Comparison of ENCODE assay signal across 35 cellular contexts in genomic region chr1:182960046-182960445, GRCh38. TPM values are rescaled to one million over a fixed set of nuclear protein-coding genes. Genes with fewer than 3 reads are reported as not detected.
"Had no signal": no experiment of that assay in that cellular context is flagged by ENCODE, and none has a peak within 500 bp of the region (broad histone marks: within the 10 kb centered on the region; RNA-seq: fewer than 3 reads in every experiment).

No MANE protein-coding gene starts in this region.

- FAIRE-seq: astrocyte, bronchial epithelial cell had no signal

- H3K27me3 ChIP-seq: adrenal gland, ascending aorta, body of pancreas, brain microvascular endothelial cell, breast epithelium, cardiac muscle cell had no signal

- ATAC-seq: activated naive CD4-positive, alpha-beta T cell treated with anti-CD3 and anti-CD28 coated beads, Interleukin-2, amount 50 U/mL, for 72 hours; activated naive CD8-positive, alpha-beta T cell treated with anti-CD3 and anti-CD28 coated beads, Interleukin-2, amount 50 U/mL, for 24 hours; activated T-cell treated with anti-CD3 and anti-CD28 coated beads, Interleukin-2, amount 50 U/mL, for 4 hours; activated T-cell treated with anti-CD3 and anti-CD28 coated beads, Interleukin-2, amount 50 U/mL, for 72 hours; activated T-helper 17 cell treated with anti-CD3 and anti-CD28 coated beads, Interleukin-2, amount 50 U/mL, for 72 hours; body of pancreas had no signal

- H3K4me3 ChIP-seq: adrenal gland, ascending aorta, body of pancreas, breast epithelium, cardiac muscle cell had no signal

- DNase-seq: activated effector memory CD4-positive, alpha-beta T cell treated with anti-CD3 and anti-CD28 coated beads, Interleukin-2, amount 50 U/mL, for 16 hours; activated effector memory CD4-positive, alpha-beta T cell treated with Interleukin-2 at 50 U/mL for 16 hours; activated gamma-delta T cell; activated gamma-delta T cell treated with Interleukin-2 at 50 U/mL for 16 hours; activated naive CD4-positive, alpha-beta T cell; activated naive CD4-positive, alpha-beta T cell treated with anti-CD3 and anti-CD28 coated beads for 36 hours; activated naive CD4-positive, alpha-beta T cell treated with anti-CD3 and anti-CD28 coated beads, Interleukin-2, amount 10 ng/mL, durations not matched to agents 7 days and 5 days; activated naive CD4-positive, alpha-beta T cell treated with anti-CD3 and anti-CD28 coated beads, Interleukin-2, amount 50 U/mL, for 16 hours; activated naive CD4-positive, alpha-beta T cell treated with Interleukin-2 at 50 U/mL for 16 hours; activated naive CD8-positive, alpha-beta T cell treated with anti-CD3 and anti-CD28 coated beads for 36 hours; activated naive CD8-positive, alpha-beta T cell treated with anti-CD3 and anti-CD28 coated beads, Interleukin-2, amount 10 ng/mL, durations not matched to agents 7 days and 5 days; activated naive CD8-positive, alpha-beta T cell treated with anti-CD3 and anti-CD28 coated beads, Interleukin-2, amount 50 U/mL, for 24 hours; activated T-cell treated with anti-CD3 and anti-CD28 coated beads for 4 hours; activated T-cell treated with anti-CD3 and anti-CD28 coated beads, Interleukin-2, amount 50 U/mL, for 1 hour; activated T-cell treated with anti-CD3 and anti-CD28 coated beads, Interleukin-2, amount 50 U/mL, for 24 hours; activated T-cell treated with anti-CD3 and anti-CD28 coated beads, Interleukin-2, amount 50 U/mL, for 4 hours; activated T-cell treated with anti-CD3 and anti-CD28 coated beads, Interleukin-2, amount 50 U/mL, for 48 hours; activated T-cell treated with anti-CD3 and anti-CD28 coated beads, Interleukin-2, amount 50 U/mL, for 72 hours; adrenal gland; amniotic stem cell; aorta; body of pancreas; brain microvascular endothelial cell; central memory CD4-positive, alpha-beta T cell; cerebellar nuclear complex had no signal

- H3K27ac ChIP-seq: adrenal gland, ascending aorta, body of pancreas, brain microvascular endothelial cell, breast epithelium, cardiac muscle cell had no signal

- H3K36me3 ChIP-seq: adrenal gland, ascending aorta, brain microvascular endothelial cell, breast epithelium, cardiac muscle cell had no signal

- H3K9me3 ChIP-seq: adrenal gland, ascending aorta, body of pancreas, breast epithelium had no signal

- H3K4me1 ChIP-seq: breast epithelium had no signal

RNA-seq across cellular contexts. Expression of gene SHCBP1L, which starts 7.1 kb away (rescaled TPM):
- total RNA-seq: activated naive CD4-positive, alpha-beta T cell treated with anti-CD3 and anti-CD28 coated beads for 36 hours; activated naive CD4-positive, alpha-beta T cell treated with anti-CD3 and anti-CD28 coated beads, Interleukin-2, amount 50 U/mL, for 72 hours; activated naive CD8-positive, alpha-beta T cell treated with anti-CD3 and anti-CD28 coated beads for 36 hours; activated naive CD8-positive, alpha-beta T cell treated with anti-CD3 and anti-CD28 coated beads, Interleukin-2, amount 10 ng/mL, durations not matched to agents 7 days and 5 days; activated T-cell treated with anti-CD3 and anti-CD28 coated beads, Interleukin-2, amount 50 U/mL, for 4 hours; activated T-cell treated with anti-CD3 and anti-CD28 coated beads, Interleukin-2, amount 50 U/mL, for 72 hours; activated T-helper 1 cell treated with anti-CD3 and anti-CD28 coated beads, Interleukin-12 subunit alpha, Interleukin-12 subunit beta, Interleukin-2, Interleukin-4 antibody, amounts not matched to agents 30 ng/mL and 10 ng/mL and 1 ng/mL, durations not matched to agents 14 hours and 24 hours and 36 hours; activated T-helper 17 cell treated with anti-CD3 and anti-CD28 coated beads, Interleukin-2, amount 50 U/mL, for 72 hours; activated T-helper 2 cell treated with anti-CD3 and anti-CD28 coated beads, Interferon-gamma antibody, Interleukin-2, Interleukin-4, amounts not matched to agents 10 μg/mL and 5 μg/mL and 100 μg/mL, durations not matched to agents 14 hours and 24 hours and 36 hours; adrenal gland; aorta; ascending aorta; astrocyte; body of pancreas; bronchial epithelial cell; cardiac muscle cell; cardiac septum had no signal
- polyA plus RNA-seq: adrenal gland, aorta, cardiac muscle cell had no signal
